In the genomic region with DNA sequence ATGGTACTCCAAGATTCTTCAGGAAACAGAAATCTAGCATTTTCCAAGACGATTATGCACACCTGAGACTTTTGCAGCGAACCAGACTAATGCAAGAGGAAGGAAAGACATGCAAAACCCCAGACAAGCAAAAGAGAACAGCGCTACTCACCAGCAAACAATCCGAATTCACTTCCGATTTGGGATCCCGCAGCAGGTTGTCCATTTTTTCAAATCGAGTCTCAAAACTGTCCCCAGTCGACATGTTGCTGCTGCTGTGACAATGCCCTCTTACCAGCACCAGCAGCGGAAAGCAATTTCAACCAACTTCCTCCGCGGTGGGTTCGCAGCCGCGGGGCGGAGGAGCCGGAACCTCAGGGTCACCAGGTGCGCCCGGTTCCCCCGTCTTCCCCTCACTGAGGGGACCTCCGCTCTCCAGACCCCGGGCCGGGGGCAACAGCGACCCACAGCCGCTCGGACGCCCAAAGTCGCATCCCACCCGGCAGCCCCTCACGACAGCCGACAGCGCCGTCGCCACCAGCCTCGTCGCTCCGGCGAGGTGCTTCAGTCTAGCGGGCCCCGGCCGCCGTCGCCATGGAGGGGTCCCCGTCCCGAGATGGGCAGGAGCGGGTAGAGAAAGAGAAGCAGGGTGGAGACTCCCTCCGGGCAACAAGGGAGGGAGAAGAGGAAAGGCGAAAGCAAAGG, we compare ENCODE assay signal across 8 cellular contexts. TPM values are rescaled to one million over a fixed set of nuclear protein-coding genes. Genes with fewer than 3 reads are reported as not detected.
DNase-seq lines count a peak whose midpoint lies in the region; ATAC-seq and TF ChIP-seq lines count a peak whose summit lies in the region.

No MANE protein-coding gene starts in this region.

- H3K27ac ChIP-seq in upper lobe of left lung, result peak overlapping the region; percentile 96 to 100 (median 98)

- POLR2A ChIA-PET in BJ (lab: Charles Lee), result no interaction called here

- DNase-seq in BJ (ENCODE audit: low read depth) (no peak), GM19240 (ENCODE audit: insufficient read length, low spot score) (peak; percentile 21), SK-MEL-5 (ENCODE audit: low read depth, low spot score) (peak; percentile 14), Right ventricle myocardium superior (peak; percentile 66), pons (ENCODE audit: low spot score) (peak; percentile 47), upper lobe of left lung (peak; percentile 63 to 92)
- DNase-seq in activated naive CD4-positive, alpha-beta T cell treated with anti-CD3 and anti-CD28 coated beads, Interleukin-2, amount 50 U/mL, for 16 hours, result peak; percentile 64

- H3K4me3 ChIP-seq in BJ (ENCODE audit: low read depth, low read length) (peak overlapping the region; percentile 96), upper lobe of left lung (peak overlapping the region; percentile 74 to 98 (median 82))

- H3K27me3 ChIP-seq in BJ (ENCODE audit: control insufficient read depth, insufficient read depth, low read length) (no peaks in the 10 kb centered on the region), upper lobe of left lung (no peaks in the 10 kb centered on the region)

- no peak for TF ChIP-seq POLR2A in upper lobe of left lung (IDR thresholded peaks at IDR 0.05)

- TF ChIP-seq CTCF in BJ (IDR thresholded peaks at IDR 0.05; ENCODE audit: insufficient read depth, low read depth, low read length) (no peak), upper lobe of left lung (IDR thresholded peaks at IDR 0.05) (no peak)

- peaks cover 25 to 43% (median 35%) of the 10 kb centered on the region in 4 donors for H3K4me1 ChIP-seq in upper lobe of left lung

- TF ChIP-seq EP300 in upper lobe of left lung (IDR thresholded peaks at IDR 0.05), result no peak

- in situ Hi-C loops in SK-MEL-5 (cut with HindIII; ENCODE audit: low pct_unique_long_range_greater_than_20kb, low sequenced_read_pairs), result no loop called here

- H3K9me3 ChIP-seq in upper lobe of left lung, result no peaks in the 10 kb centered on the region

- intact Hi-C loops in Right ventricle myocardium superior (cut with DNase I), result loop anchor here (5.0 kb wide), 1 partner anchor 104 kb away; no protein-coding TSS in a partner anchor

- 0% methylated on average over 13 to 36 of the region's 47 CpGs for WGBS in upper lobe of left lung, 2 donors

- H3K36me3 ChIP-seq in BJ (ENCODE audit: control insufficient read depth, insufficient read depth, low read length), result no peaks in the 10 kb centered on the region
- H3K36me3 ChIP-seq in upper lobe of left lung, result no peaks in the 10 kb centered on the region

- CTCF ChIA-PET in BJ (lab: Yijun Ruan, JAX), result interaction anchor here (1.0 to 1.9 kb wide), 2 partner anchors 69 to 81 kb away, joined by 3 to 14 read pairs; no protein-coding TSS in a partner anchor

- ATAC-seq in HG03442 (IDR thresholded peaks at IDR 0.05; ENCODE audit: unreplicated experiment) (peak; percentile 21), Right ventricle myocardium superior (ENCODE audit: poor library complexity) (peak; percentile 14), upper lobe of left lung (ENCODE audit: low FRiP score in 2 of 2) (peak; percentile 31 to 34)

RNA-seq across cellular contexts. Expression of a gene that starts 0.8 kb away (rescaled TPM):
- polyA plus RNA-seq in BJ (2011; rRNA removed), result 11.8 and 27.6 TPM in 2 replicates
- polyA minus RNA-seq in BJ (2011; rRNA and poly(A)+ RNA removed), result 17.0 and 21.3 TPM in 2 replicates
- 14.3 and 17.8 TPM in 2 replicates for total RNA-seq in SK-MEL-5 (2014; rRNA removed; shearing (Covaris generic))
- 7.7 and 13.1 TPM in 2 replicates for polyA plus RNA-seq in SK-MEL-5 (2015; cell fraction: cytosol; rRNA removed)
- 24.1 and 36.0 TPM in 2 replicates for polyA plus RNA-seq in SK-MEL-5 (2015; cell fraction: nucleus; rRNA removed)
- total RNA-seq in Right ventricle myocardium superior, result 31.4 TPM
- total RNA-seq in upper lobe of left lung, result 100 to 1,000 TPM in 2 of 6 donors, 10 to 100 TPM in 4; 49.4 to 134 (median 75.9) TPM
